ENCODE assay signal across 11 cellular contexts in genomic region chr6:52221302-52221701, GRCh38. TPM values are rescaled to one million over a fixed set of nuclear protein-coding genes. Genes with fewer than 3 reads are reported as not detected.
DNase-seq lines count a peak whose midpoint lies in the region; ATAC-seq, FAIRE-seq and TF ChIP-seq lines count a peak whose summit lies in the region.
"Had no signal": no experiment of that assay in that cellular context is flagged by ENCODE, and none has a peak within 500 bp of the region (broad histone marks: within the 10 kb centered on the region; RNA-seq: fewer than 3 reads in every experiment).

No MANE protein-coding gene starts in this region.

- no TSS peak for BruUV-seq in HepG2 (replicated peaks; lab: Mats Ljungman, UMichigan)

- FAIRE-seq in HepG2 (lab: Jason Lieb, UNC), result no peak
- FAIRE-seq: G401.6, islet of Langerhans had no signal

- H3F3A ChIP-seq in MM.1S (ENCODE audit: insufficient read depth, low read length), result peaks cover 12% of the 10 kb centered on the region

- no peaks in the 10 kb centered on the region for H3K9me2 ChIP-seq in MM.1S (replicated peaks; ENCODE audit: insufficient read depth, low read length)

- TF ChIP-seq POLR2A in transverse colon (IDR thresholded peaks at IDR 0.05) (no peak), HepG2 (IDR thresholded peaks at IDR 0.05; ENCODE audit: insufficient read depth in 1 of 2, low read depth in 2 of 2, low read length in 2 of 2) (no peak)

- H4K20me1 ChIP-seq in MM.1S (ENCODE audit: insufficient read depth, low read length), result no peaks in the 10 kb centered on the region
- no peaks in the 10 kb centered on the region for H4K20me1 ChIP-seq in HepG2 (ENCODE audit: insufficient read depth, low read length)

- intact Hi-C loops in transverse colon (cut with DNase I; ENCODE audit: low total_unique reads), result no loop called here
- intact Hi-C loops in HepG2 (cut with micrococcal nuclease; ENCODE audit: unreplicated experiment), result no loop called here

- TF ChIP-seq CTCF in MM.1S (IDR thresholded peaks at IDR 0.05; ENCODE audit: low read length), result no peak
- TF ChIP-seq CTCF in transverse colon (IDR thresholded peaks at IDR 0.05), result no peak
- TF ChIP-seq CTCF in HepG2 (CRISPR knock-in tag; IDR thresholded peaks at IDR 0.05), result no peak

- CTCF ChIA-PET in HepG2 (lab: Yijun Ruan, JAX; ENCODE audit: low intra/inter-chr PET ratio, low total read pairs), result no interaction called here

- no peaks in the 10 kb centered on the region for H3K79me2 ChIP-seq in MM.1S (ENCODE audit: low read length)
- no peaks in the 10 kb centered on the region for H3K79me2 ChIP-seq in HepG2 (ENCODE audit: insufficient read depth, low read length)

- DNase-seq in MM.1S, result peak; percentile 76
- peak; percentile 87 for DNase-seq in kidney tubule cell (ENCODE audit: low spot score)
- no peak for DNase-seq in transverse colon
- DNase-seq in HepG2 (ENCODE audit: low spot score), result no peak
- no peak for DNase-seq in NCI-H526 treated with DMSO at 0.1 percent for 48 hours (lab: John Stamatoyannopoulos, UW)
- no peak for DNase-seq in RKO (ENCODE audit: low spot score)
- DNase-seq: cortex of kidney had no signal

- H3K4me3 ChIP-seq in MM.1S (ENCODE audit: low read length) (no peak overlapping the region), transverse colon (no peak overlapping the region), HepG2 (replicated peaks in 1 of 3; ENCODE audit: insufficient read depth in 1 of 3, low read depth in 2 of 3, low read length in 3 of 3) (no peak overlapping the region)

- H3K36me3 ChIP-seq in MM.1S (replicated peaks; ENCODE audit: insufficient read depth, low read length) (no peaks in the 10 kb centered on the region), transverse colon (no peaks in the 10 kb centered on the region), HepG2 (replicated peaks in 1 of 2; ENCODE audit: control insufficient read depth in 1 of 2, insufficient read depth in 2 of 2, low read length in 2 of 2) (no peaks in the 10 kb centered on the region)

- H2AFZ ChIP-seq in MM.1S (ENCODE audit: low read length), result no peak overlapping the region
- H2AFZ ChIP-seq in HepG2 (ENCODE audit: low read length), result no peak overlapping the region

- peaks cover 27% of the 10 kb centered on the region for H3K4me1 ChIP-seq in MM.1S (ENCODE audit: low read length)
- H3K4me1 ChIP-seq in transverse colon, result no peaks in the 10 kb centered on the region
- H3K4me1 ChIP-seq in HepG2 (ENCODE audit: insufficient read depth, low read length), result peaks cover 17% of the 10 kb centered on the region

- in situ Hi-C loops in transverse colon (cut with MboI; ENCODE audit: low pct_ligation_motif_present in 1 of 4, low pct_unique_long_range_greater_than_20kb in 1 of 4, low sequenced_read_pairs in 3 of 4), result no loop called here
- in situ Hi-C loops in HepG2 (cut with HindIII; ENCODE audit: extremely low pct_ligation_motif_present, low pct_unique_long_range_greater_than_20kb), result no loop called here

- ATAC-seq in GM18907 (IDR thresholded peaks at IDR 0.05; ENCODE audit: unreplicated experiment), result peak; percentile 87
- peak; percentile 83 for ATAC-seq in HG02759 (IDR thresholded peaks at IDR 0.05; ENCODE audit: unreplicated experiment)
- no peak for ATAC-seq in HepG2

- TF ChIP-seq EP300 in transverse colon (IDR thresholded peaks at IDR 0.05; ENCODE audit: low read depth) (no peak), HepG2 (IDR thresholded peaks at IDR 0.05; ENCODE audit: low read depth in 2 of 2, low read length in 2 of 2) (no peak), HepG2 (CRISPR knock-in tag; IDR thresholded peaks at IDR 0.05; ENCODE audit: borderline replicate concordance) (no peak)

- H3K27ac ChIP-seq in MM.1S (ENCODE audit: low read length) (no peak overlapping the region), transverse colon (no peak overlapping the region), HepG2 (ENCODE audit: extremely low read length, insufficient read depth, low read length) (no peak overlapping the region)

- H3K9me3 ChIP-seq in MM.1S (replicated peaks; ENCODE audit: insufficient read depth, low read length) (no peaks in the 10 kb centered on the region), transverse colon (no peaks in the 10 kb centered on the region), HepG2 (ENCODE audit: low read length) (no peaks in the 10 kb centered on the region)

- no peak overlapping the region for H3K9ac ChIP-seq in MM.1S (ENCODE audit: low read length)
- H3K9ac ChIP-seq in HepG2 (ENCODE audit: insufficient read depth, low read depth, low read length), result no peak overlapping the region

- POLR2A ChIA-PET in HepG2 (lab: Yijun Ruan, JAX), result no interaction called here

- H3K4me2 ChIP-seq in MM.1S (ENCODE audit: low read depth, low read length) (peak overlapping the region; percentile 32; the same call in 1 of the 2 replicates), HepG2 (ENCODE audit: low read depth, low read length) (no peak overlapping the region)

- H3K27me3 ChIP-seq in MM.1S (replicated peaks; ENCODE audit: insufficient read depth, low read length) (peaks cover 27% of the 10 kb centered on the region), transverse colon (no peaks in the 10 kb centered on the region), HepG2 (ENCODE audit: control insufficient read depth in 1 of 2, insufficient read depth in 2 of 2, low read length in 2 of 2) (peaks cover 0 to 8% of the 10 kb centered on the region in 2 experiments; a peak in 3 of 5 replicates)

- TF ChIP-seq RAD21 in HepG2 (CRISPR knock-in tag; IDR thresholded peaks at IDR 0.05), result no peak

- 43 to 75% methylated on average over 3 of the region's 3 CpGs for WGBS in transverse colon (ENCODE audit: low coverage in 1 of 2), 2 donors
- WGBS in HepG2 (ENCODE audit: low lambda C conversion rate), result 1% methylated on average over 3 of the region's 3 CpGs

TF ChIP-seq in HepG2, 621 proteins besides CTCF, POLR2A, EP300 and RAD21 (continues in another document):
- TF ChIP-seq ZNF564 (CRISPR knock-in tag; IDR thresholded peaks at IDR 0.05) (no peak), DMAP1 (CRISPR knock-in tag; IDR thresholded peaks at IDR 0.05) (no peak)

RNA-seq across cellular contexts. Expression of gene IL17F, which starts 23.0 kb away (rescaled TPM):
- total RNA-seq in transverse colon (not detected), HepG2 (2016; rRNA removed; fragmentation: Illumina TruSeq; extraction: Trizol) (not detected in 2 replicates)
- total RNA-seq in HepG2 (2016; cell fraction: cytosol; rRNA removed; fragmentation: Illumina TruSeq; extraction: Trizol; ENCODE audit: low read depth), result not detected in 2 replicates
- not detected in 2 replicates for total RNA-seq in HepG2 (2016; cell fraction: insoluble cytoplasmic fraction; rRNA removed; fragmentation: Illumina TruSeq; extraction: Trizol)
- total RNA-seq in HepG2 (2016; cell fraction: membrane; rRNA removed; fragmentation: Illumina TruSeq; extraction: Trizol), result not detected in 2 replicates
- total RNA-seq in HepG2 (2016; cell fraction: nucleus; rRNA removed; fragmentation: Illumina TruSeq; extraction: Trizol), result not detected in 2 replicates
- polyA plus RNA-seq in HepG2 (2011; rRNA removed), result not detected in 2 replicates
- not detected in 2 replicates for polyA plus RNA-seq in HepG2 (2011; cell fraction: cytosol; rRNA removed)
- not detected in 2 replicates for polyA plus RNA-seq in HepG2 (2011; cell fraction: nucleus; rRNA removed)
- polyA plus RNA-seq in HepG2 (2012), result not detected in 2 replicates
- not detected in 2 replicates for polyA plus RNA-seq in HepG2 (2016; cell fraction: cytosol; fragmentation: Illumina TruSeq; extraction: Trizol; ENCODE audit: low read depth)
- polyA plus RNA-seq in HepG2 (2016; cell fraction: insoluble cytoplasmic fraction; fragmentation: Illumina TruSeq; extraction: Trizol; ENCODE audit: low read depth), result not detected in 2 replicates
- polyA plus RNA-seq in HepG2 (2016; cell fraction: membrane; fragmentation: Illumina TruSeq; extraction: Trizol; ENCODE audit: low read depth), result not detected in 2 replicates
- not detected in 2 replicates for polyA plus RNA-seq in HepG2 (2016; cell fraction: nucleus; fragmentation: Illumina TruSeq; extraction: Trizol; ENCODE audit: insufficient read depth, low read depth)
- not detected in 2 replicates for polyA minus RNA-seq in HepG2 (2011; rRNA and poly(A)+ RNA removed; ENCODE audit: low replicate concordance)
- polyA minus RNA-seq in HepG2 (2011; cell fraction: cytosol; rRNA and poly(A)+ RNA removed), result not detected in 2 replicates
- polyA minus RNA-seq in HepG2 (2011; cell fraction: nucleus; rRNA and poly(A)+ RNA removed), result not detected in 2 replicates

RNA-seq across cellular contexts. Expression of gene IL17A, which starts 35.1 kb away (rescaled TPM):
- not detected for total RNA-seq in transverse colon
- not detected in 2 replicates for total RNA-seq in HepG2 (2016; rRNA removed; fragmentation: Illumina TruSeq; extraction: Trizol)
- not detected in 2 replicates for total RNA-seq in HepG2 (2016; cell fraction: cytosol; rRNA removed; fragmentation: Illumina TruSeq; extraction: Trizol; ENCODE audit: low read depth)
- not detected in 2 replicates for total RNA-seq in HepG2 (2016; cell fraction: insoluble cytoplasmic fraction; rRNA removed; fragmentation: Illumina TruSeq; extraction: Trizol)
- total RNA-seq in HepG2 (2016; cell fraction: membrane; rRNA removed; fragmentation: Illumina TruSeq; extraction: Trizol), result not detected in 2 replicates
- not detected in 2 replicates for total RNA-seq in HepG2 (2016; cell fraction: nucleus; rRNA removed; fragmentation: Illumina TruSeq; extraction: Trizol)
- polyA plus RNA-seq in HepG2 (2011; rRNA removed), result not detected in 2 replicates
- polyA plus RNA-seq in HepG2 (2011; cell fraction: cytosol; rRNA removed), result not detected in 2 replicates
- polyA plus RNA-seq in HepG2 (2011; cell fraction: nucleus; rRNA removed), result not detected in 2 replicates
- polyA plus RNA-seq in HepG2 (2012), result not detected in 2 replicates
- polyA plus RNA-seq in HepG2 (2016; cell fraction: cytosol; fragmentation: Illumina TruSeq; extraction: Trizol; ENCODE audit: low read depth), result not detected in 2 replicates
- polyA plus RNA-seq in HepG2 (2016; cell fraction: insoluble cytoplasmic fraction; fragmentation: Illumina TruSeq; extraction: Trizol; ENCODE audit: low read depth), result not detected in 2 replicates
- not detected in 2 replicates for polyA plus RNA-seq in HepG2 (2016; cell fraction: membrane; fragmentation: Illumina TruSeq; extraction: Trizol; ENCODE audit: low read depth)
- polyA plus RNA-seq in HepG2 (2016; cell fraction: nucleus; fragmentation: Illumina TruSeq; extraction: Trizol; ENCODE audit: insufficient read depth, low read depth), result not detected in 2 replicates
- not detected in 2 replicates for polyA minus RNA-seq in HepG2 (2011; rRNA and poly(A)+ RNA removed; ENCODE audit: low replicate concordance)
- not detected in 2 replicates for polyA minus RNA-seq in HepG2 (2011; cell fraction: cytosol; rRNA and poly(A)+ RNA removed)
- not detected in 2 replicates for polyA minus RNA-seq in HepG2 (2011; cell fraction: nucleus; rRNA and poly(A)+ RNA removed)

Comparison
In these comparisons a context has a peak if more than half of its experiments do, and no peak if none do; other contexts are left out.
1. DNase-seq: peak in MM.1S (single experiment) and kidney tubule cell (single experiment); none in transverse colon (single experiment), HepG2 (single experiment), NCI-H526 treated with DMSO at 0.1 percent for 48 hours (single experiment) and RKO (single experiment).